8 cellular contexts compared by ENCODE assay signal in genomic region chr11:62542111-62542745, GRCh38. TPM values are rescaled to one million over a fixed set of nuclear protein-coding genes. Genes with fewer than 3 reads are reported as not detected.
DNase-seq lines count a peak whose midpoint lies in the region; ATAC-seq and TF ChIP-seq lines count a peak whose summit lies in the region.

No MANE protein-coding gene starts in this region.

- ATAC-seq in activated CD4-positive, alpha-beta T cell treated with anti-CD3 and anti-CD28 coated beads for 36 hours, result no peak
- ATAC-seq in WTC11 (peak; percentile 2), HG03521 (IDR thresholded peaks at IDR 0.05; ENCODE audit: unreplicated experiment) (no peak), HG03108 (IDR thresholded peaks at IDR 0.05; ENCODE audit: unreplicated experiment) (no peak), HG03378 (IDR thresholded peaks at IDR 0.05; ENCODE audit: unreplicated experiment) (no peak)

- H3K4me3 Mint-ChIP-seq in activated CD4-positive, alpha-beta T cell treated with anti-CD3 and anti-CD28 coated beads for 36 hours, result peak overlapping the region; percentile 83
- H3K4me3 Mint-ChIP-seq in WTC11, result peak overlapping the region; percentile 51
- peak overlapping the region; percentile 96 to 99 (median 96) for H3K4me3 Mint-ChIP-seq in immature natural killer cell

- no peaks in the 10 kb centered on the region for H3K9me3 Mint-ChIP-seq in activated CD4-positive, alpha-beta T cell treated with anti-CD3 and anti-CD28 coated beads for 36 hours (ENCODE audit: low read depth)
- no peaks in the 10 kb centered on the region for H3K9me3 Mint-ChIP-seq in WTC11
- H3K9me3 Mint-ChIP-seq in immature natural killer cell, result no peaks in the 10 kb centered on the region

- CTCF ChIA-PET in activated CD4-positive, alpha-beta T cell treated with anti-CD3 and anti-CD28 coated beads for 36 hours (lab: Charles Lee), result interaction anchor here (0.6 to 4.6 kb wide), 21 partner anchors 9 to 745 kb away, joined by 3 to 60 read pairs (median 6); partner anchors contain the start of genes EEF1G and TUT1
- CTCF ChIA-PET in WTC11 (lab: Charles Lee), result interaction anchor here (0.6 to 13.3 kb wide), 57 partner anchors 8 to 707 kb away, joined by 3 to 552 read pairs (median 9); partner anchors contain the start of genes ASRGL1, B3GAT3, BSCL2 and EEF1G

- no peak for DNase-seq in activated CD4-positive, alpha-beta T cell treated with anti-CD3 and anti-CD28 coated beads for 36 hours
- DNase-seq in activated CD4-positive, alpha-beta T cell treated with anti-CD3 and anti-CD28 coated beads for 4 hours, result no peak
- DNase-seq in WTC11 (ENCODE audit: low spot score), result peak; percentile 33
- no peak for DNase-seq in immature natural killer cell

- H3K27ac Mint-ChIP-seq in activated CD4-positive, alpha-beta T cell treated with anti-CD3 and anti-CD28 coated beads for 36 hours, result no peak overlapping the region
- H3K27ac Mint-ChIP-seq in WTC11 (peak overlapping the region; percentile 86; the same call in 1 of the 2 replicates), immature natural killer cell (peak overlapping the region; percentile 90 to 95 (median 94))

- H3K4me1 Mint-ChIP-seq in activated CD4-positive, alpha-beta T cell treated with anti-CD3 and anti-CD28 coated beads for 36 hours, result peaks cover 73% of the 10 kb centered on the region
- H3K4me1 Mint-ChIP-seq in WTC11 (peaks cover 39% of the 10 kb centered on the region), immature natural killer cell (peaks cover 74 to 80% of the 10 kb centered on the region in 2 donors)

- no peak for TF ChIP-seq CTCF in WTC11 (IDR thresholded peaks at IDR 0.05)

- POLR2A ChIA-PET in activated CD4-positive, alpha-beta T cell treated with anti-CD3 and anti-CD28 coated beads for 36 hours (lab: Charles Lee), result interaction anchor here (1.0 to 2.2 kb wide), 3 partner anchors 10 to 118 kb away, joined by 3 to 26 read pairs (median 6); no protein-coding TSS in a partner anchor
- POLR2A ChIA-PET in WTC11 (lab: Charles Lee), result interaction anchor here (0.6 to 1.7 kb wide), 10 partner anchors 10 to 406 kb away, joined by 3 to 18 read pairs (median 4); partner anchors contain the start of genes C11orf98, CSKMT and EEF1G

- peak overlapping the region; percentile 50 for H3K27ac ChIP-seq in temporal lobe (ENCODE audit: low read depth, low read length)

- peaks cover 1% of the 10 kb centered on the region for H3K36me3 Mint-ChIP-seq in activated CD4-positive, alpha-beta T cell treated with anti-CD3 and anti-CD28 coated beads for 36 hours (ENCODE audit: low read depth)
- no peaks in the 10 kb centered on the region for H3K36me3 Mint-ChIP-seq in WTC11
- no peaks in the 10 kb centered on the region for H3K36me3 Mint-ChIP-seq in immature natural killer cell

- intact Hi-C loops in activated CD4-positive, alpha-beta T cell treated with anti-CD3 and anti-CD28 coated beads for 36 hours (cut with DNase I, micrococcal nuclease), result loop anchor here (1.0 to 5.0 kb wide), 7 partner anchors 18 to 160 kb away; no protein-coding TSS in a partner anchor

- no peaks in the 10 kb centered on the region for H3K27me3 Mint-ChIP-seq in activated CD4-positive, alpha-beta T cell treated with anti-CD3 and anti-CD28 coated beads for 36 hours
- H3K27me3 Mint-ChIP-seq in WTC11 (ENCODE audit: low read depth) (peaks cover 58% of the 10 kb centered on the region), immature natural killer cell (ENCODE audit: low read depth in 3 of 3) (peaks cover 0 to 6% (median 4%) of the 10 kb centered on the region in 3 donors)

TF ChIP-seq in WTC11, 78 proteins besides CTCF, POLR2A, EP300 and RAD21 (continues in another document):
- no peak for TF ChIP-seq NFE2L1 (CRISPR knock-in tag; IDR thresholded peaks at IDR 0.05)
- no peak for TF ChIP-seq ZNF532 (CRISPR knock-in tag; IDR thresholded peaks at IDR 0.05; ENCODE audit: borderline replicate concordance)
- TF ChIP-seq SMAD3 (CRISPR knock-in tag; IDR thresholded peaks at IDR 0.05; ENCODE audit: borderline replicate concordance), result no peak
- TF ChIP-seq FOXP1 (CRISPR knock-in tag; IDR thresholded peaks at IDR 0.05; ENCODE audit: borderline replicate concordance), result no peak
- TF ChIP-seq ZMAT4 (CRISPR knock-in tag; IDR thresholded peaks at IDR 0.05), result no peak
- no peak for TF ChIP-seq ETV6 (CRISPR knock-in tag; IDR thresholded peaks at IDR 0.05)
- no peak for TF ChIP-seq NFATC4 (CRISPR knock-in tag; IDR thresholded peaks at IDR 0.05)
- no peak for TF ChIP-seq SP1 (CRISPR knock-in tag; conservative IDR thresholded peaks at IDR 0.05)
- TF ChIP-seq OVOL2 (CRISPR knock-in tag; IDR thresholded peaks at IDR 0.05; ENCODE audit: borderline replicate concordance), result no peak
- no peak for TF ChIP-seq CDX4 (CRISPR knock-in tag; IDR thresholded peaks at IDR 0.05; ENCODE audit: borderline replicate concordance)
- no peak for TF ChIP-seq ZNF512 (CRISPR knock-in tag; IDR thresholded peaks at IDR 0.05; ENCODE audit: borderline replicate concordance)
- TF ChIP-seq GRHL2 (CRISPR knock-in tag; IDR thresholded peaks at IDR 0.05; ENCODE audit: insufficient replicate concordance, severe bottlenecking), result no peak

RNA-seq across cellular contexts. Expression of gene AHNAK, which starts 4.4 kb away (rescaled TPM):
- 10 to 100 TPM; 47.3 to 54.7 TPM for total RNA-seq in activated CD4-positive, alpha-beta T cell treated with anti-CD3 and anti-CD28 coated beads for 36 hours
- total RNA-seq in WTC11 (2021), result 10.9 to 21.0 TPM (median 11.5 TPM) in 3 replicates
- 100 to 1,000 TPM in 1 of 3 donors, 10 to 100 TPM in 2; 45.0 to 217 (median 57.2) TPM for polyA plus RNA-seq in immature natural killer cell
- 32.9 TPM for total RNA-seq in temporal lobe

RNA-seq across cellular contexts. Expression of gene EEF1G, which starts 31.5 kb away (rescaled TPM):
- total RNA-seq in activated CD4-positive, alpha-beta T cell treated with anti-CD3 and anti-CD28 coated beads for 36 hours, result 1,000 to 10,000 TPM; 1,986 to 2,351 TPM
- total RNA-seq in WTC11 (2021) (1,667 to 1,857 TPM (median 1,846 TPM) in 3 replicates), temporal lobe (1,313 TPM)
- 100 to 1,000 TPM; 628 to 849 (median 821) TPM for polyA plus RNA-seq in immature natural killer cell

RNA-seq across cellular contexts. Expression of gene TUT1, which starts 49.1 kb away (rescaled TPM):
- 10 to 100 TPM; 32.5 to 36.0 TPM for total RNA-seq in activated CD4-positive, alpha-beta T cell treated with anti-CD3 and anti-CD28 coated beads for 36 hours
- total RNA-seq in WTC11 (2021), result 35.3 to 40.0 TPM (median 37.3 TPM) in 3 replicates
- polyA plus RNA-seq in immature natural killer cell, result 10 to 100 TPM in 2 of 3 donors, 1 to 10 TPM in 1; 7.3 to 16.2 (median 12.5) TPM
- total RNA-seq in temporal lobe, result 6.1 TPM

RNA-seq across cellular contexts. Expression of gene MTA2, which starts 59.4 kb away (rescaled TPM):
- total RNA-seq in activated CD4-positive, alpha-beta T cell treated with anti-CD3 and anti-CD28 coated beads for 36 hours, result 100 to 1,000 TPM; 159 to 179 TPM
- 101 to 115 TPM (median 103 TPM) in 3 replicates for total RNA-seq in WTC11 (2021)
- polyA plus RNA-seq in immature natural killer cell, result 10 to 100 TPM in 2 of 3 donors, 1 to 10 TPM in 1; 9.7 to 48.4 (median 22.4) TPM
- total RNA-seq in temporal lobe, result 83.6 TPM
